In the genomic region with DNA sequence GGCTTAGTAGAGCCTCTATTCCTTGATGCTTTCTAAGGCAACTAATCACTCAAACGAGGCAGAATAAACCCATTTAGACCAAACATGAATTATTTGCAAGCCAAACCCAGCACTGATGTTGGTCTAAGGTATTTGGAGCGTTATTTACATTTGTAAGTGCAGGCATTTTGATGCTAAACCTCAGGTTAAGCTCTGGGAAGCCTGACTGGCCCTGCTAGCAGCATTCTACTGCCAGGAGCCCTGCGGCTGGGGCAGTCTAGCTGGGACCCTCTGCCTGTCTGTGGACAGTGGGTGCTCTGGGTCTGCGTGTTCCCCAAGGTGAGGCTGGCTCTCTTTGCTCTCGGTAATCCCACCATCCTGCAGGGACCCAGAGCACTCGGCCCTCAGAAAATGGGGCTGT, we compare ENCODE assay signal across 1 cellular context.
A peak's percentile ranks its signal among the peaks of the same experiment; 100 is the strongest.
TF ChIP-seq lines count a peak whose summit lies in the region.

No MANE protein-coding gene starts in this region.

TF ChIP-seq in H1, 55 proteins besides CTCF, POLR2A, EP300 and RAD21:
- 0 out of 2 replicates have a peak, but pooled peaks have one; percentile 44 for TF ChIP-seq POU5F1 (IDR thresholded peaks at IDR 0.05; ENCODE audit: low read depth, low read length)
- peak; percentile 47; the same call in 1 of the 2 replicates for TF ChIP-seq SP1 (IDR thresholded peaks at IDR 0.05; ENCODE audit: low read depth, low read length)
- peak; percentile 48; the same call in 1 of the 2 replicates for TF ChIP-seq RBBP5 (IDR thresholded peaks at IDR 0.05; ENCODE audit: borderline replicate concordance, low read depth, low read length)
- TF ChIP-seq KDM5A (IDR thresholded peaks at IDR 0.05; ENCODE audit: low read length) = no peak
- TF ChIP-seq TEAD4 (IDR thresholded peaks at IDR 0.05; ENCODE audit: low read depth, low read length) = peak; percentile 50; the same call in 1 of the 2 replicates
- TF ChIP-seq, protein P1, sequence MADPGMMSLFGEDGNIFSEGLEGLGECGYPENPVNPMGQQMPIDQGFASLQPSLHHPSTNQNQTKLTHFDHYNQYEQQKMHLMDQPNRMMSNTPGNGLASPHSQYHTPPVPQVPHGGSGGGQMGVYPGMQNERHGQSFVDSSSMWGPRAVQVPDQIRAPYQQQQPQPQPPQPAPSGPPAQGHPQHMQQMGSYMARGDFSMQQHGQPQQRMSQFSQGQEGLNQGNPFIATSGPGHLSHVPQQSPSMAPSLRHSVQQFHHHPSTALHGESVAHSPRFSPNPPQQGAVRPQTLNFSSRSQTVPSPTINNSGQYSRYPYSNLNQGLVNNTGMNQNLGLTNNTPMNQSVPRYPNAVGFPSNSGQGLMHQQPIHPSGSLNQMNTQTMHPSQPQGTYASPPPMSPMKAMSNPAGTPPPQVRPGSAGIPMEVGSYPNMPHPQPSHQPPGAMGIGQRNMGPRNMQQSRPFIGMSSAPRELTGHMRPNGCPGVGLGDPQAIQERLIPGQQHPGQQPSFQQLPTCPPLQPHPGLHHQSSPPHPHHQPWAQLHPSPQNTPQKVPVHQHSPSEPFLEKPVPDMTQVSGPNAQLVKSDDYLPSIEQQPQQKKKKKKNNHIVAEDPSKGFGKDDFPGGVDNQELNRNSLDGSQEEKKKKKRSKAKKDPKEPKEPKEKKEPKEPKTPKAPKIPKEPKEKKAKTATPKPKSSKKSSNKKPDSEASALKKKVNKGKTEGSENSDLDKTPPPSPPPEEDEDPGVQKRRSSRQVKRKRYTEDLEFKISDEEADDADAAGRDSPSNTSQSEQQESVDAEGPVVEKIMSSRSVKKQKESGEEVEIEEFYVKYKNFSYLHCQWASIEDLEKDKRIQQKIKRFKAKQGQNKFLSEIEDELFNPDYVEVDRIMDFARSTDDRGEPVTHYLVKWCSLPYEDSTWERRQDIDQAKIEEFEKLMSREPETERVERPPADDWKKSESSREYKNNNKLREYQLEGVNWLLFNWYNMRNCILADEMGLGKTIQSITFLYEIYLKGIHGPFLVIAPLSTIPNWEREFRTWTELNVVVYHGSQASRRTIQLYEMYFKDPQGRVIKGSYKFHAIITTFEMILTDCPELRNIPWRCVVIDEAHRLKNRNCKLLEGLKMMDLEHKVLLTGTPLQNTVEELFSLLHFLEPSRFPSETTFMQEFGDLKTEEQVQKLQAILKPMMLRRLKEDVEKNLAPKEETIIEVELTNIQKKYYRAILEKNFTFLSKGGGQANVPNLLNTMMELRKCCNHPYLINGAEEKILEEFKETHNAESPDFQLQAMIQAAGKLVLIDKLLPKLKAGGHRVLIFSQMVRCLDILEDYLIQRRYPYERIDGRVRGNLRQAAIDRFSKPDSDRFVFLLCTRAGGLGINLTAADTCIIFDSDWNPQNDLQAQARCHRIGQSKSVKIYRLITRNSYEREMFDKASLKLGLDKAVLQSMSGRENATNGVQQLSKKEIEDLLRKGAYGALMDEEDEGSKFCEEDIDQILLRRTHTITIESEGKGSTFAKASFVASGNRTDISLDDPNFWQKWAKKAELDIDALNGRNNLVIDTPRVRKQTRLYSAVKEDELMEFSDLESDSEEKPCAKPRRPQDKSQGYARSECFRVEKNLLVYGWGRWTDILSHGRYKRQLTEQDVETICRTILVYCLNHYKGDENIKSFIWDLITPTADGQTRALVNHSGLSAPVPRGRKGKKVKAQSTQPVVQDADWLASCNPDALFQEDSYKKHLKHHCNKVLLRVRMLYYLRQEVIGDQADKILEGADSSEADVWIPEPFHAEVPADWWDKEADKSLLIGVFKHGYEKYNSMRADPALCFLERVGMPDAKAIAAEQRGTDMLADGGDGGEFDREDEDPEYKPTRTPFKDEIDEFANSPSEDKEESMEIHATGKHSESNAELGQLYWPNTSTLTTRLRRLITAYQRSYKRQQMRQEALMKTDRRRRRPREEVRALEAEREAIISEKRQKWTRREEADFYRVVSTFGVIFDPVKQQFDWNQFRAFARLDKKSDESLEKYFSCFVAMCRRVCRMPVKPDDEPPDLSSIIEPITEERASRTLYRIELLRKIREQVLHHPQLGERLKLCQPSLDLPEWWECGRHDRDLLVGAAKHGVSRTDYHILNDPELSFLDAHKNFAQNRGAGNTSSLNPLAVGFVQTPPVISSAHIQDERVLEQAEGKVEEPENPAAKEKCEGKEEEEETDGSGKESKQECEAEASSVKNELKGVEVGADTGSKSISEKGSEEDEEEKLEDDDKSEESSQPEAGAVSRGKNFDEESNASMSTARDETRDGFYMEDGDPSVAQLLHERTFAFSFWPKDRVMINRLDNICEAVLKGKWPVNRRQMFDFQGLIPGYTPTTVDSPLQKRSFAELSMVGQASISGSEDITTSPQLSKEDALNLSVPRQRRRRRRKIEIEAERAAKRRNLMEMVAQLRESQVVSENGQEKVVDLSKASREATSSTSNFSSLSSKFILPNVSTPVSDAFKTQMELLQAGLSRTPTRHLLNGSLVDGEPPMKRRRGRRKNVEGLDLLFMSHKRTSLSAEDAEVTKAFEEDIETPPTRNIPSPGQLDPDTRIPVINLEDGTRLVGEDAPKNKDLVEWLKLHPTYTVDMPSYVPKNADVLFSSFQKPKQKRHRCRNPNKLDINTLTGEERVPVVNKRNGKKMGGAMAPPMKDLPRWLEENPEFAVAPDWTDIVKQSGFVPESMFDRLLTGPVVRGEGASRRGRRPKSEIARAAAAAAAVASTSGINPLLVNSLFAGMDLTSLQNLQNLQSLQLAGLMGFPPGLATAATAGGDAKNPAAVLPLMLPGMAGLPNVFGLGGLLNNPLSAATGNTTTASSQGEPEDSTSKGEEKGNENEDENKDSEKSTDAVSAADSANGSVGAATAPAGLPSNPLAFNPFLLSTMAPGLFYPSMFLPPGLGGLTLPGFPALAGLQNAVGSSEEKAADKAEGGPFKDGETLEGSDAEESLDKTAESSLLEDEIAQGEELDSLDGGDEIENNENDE (IDR thresholded peaks at IDR 0.05; ENCODE audit: insufficient replicate concordance, low read length) = peak; percentile 29
- TF ChIP-seq YY1 (IDR thresholded peaks at IDR 0.05; ENCODE audit: low read depth, low read length) = 0 out of 2 replicates have a peak, but pooled peaks have one; percentile 5
- 0 out of 4 replicates have a peak, but pooled peaks of 1 of the 2 experiments have one; percentile 30 for TF ChIP-seq HDAC2 (IDR thresholded peaks at IDR 0.05; ENCODE audit: borderline replicate concordance in 1 of 2, low read depth in 2 of 2, low read length in 2 of 2)
- TF ChIP-seq NANOG (IDR thresholded peaks at IDR 0.05; ENCODE audit: insufficient read depth, low read depth, low read length, poor library complexity, severe bottlenecking) = peak; percentile 38
- TF ChIP-seq BRCA1 (IDR thresholded peaks at IDR 0.05; ENCODE audit: low read depth, low read length) = no peak
TF ChIP-seq in H1: peak in this region for 8.
